In the genomic region with DNA sequence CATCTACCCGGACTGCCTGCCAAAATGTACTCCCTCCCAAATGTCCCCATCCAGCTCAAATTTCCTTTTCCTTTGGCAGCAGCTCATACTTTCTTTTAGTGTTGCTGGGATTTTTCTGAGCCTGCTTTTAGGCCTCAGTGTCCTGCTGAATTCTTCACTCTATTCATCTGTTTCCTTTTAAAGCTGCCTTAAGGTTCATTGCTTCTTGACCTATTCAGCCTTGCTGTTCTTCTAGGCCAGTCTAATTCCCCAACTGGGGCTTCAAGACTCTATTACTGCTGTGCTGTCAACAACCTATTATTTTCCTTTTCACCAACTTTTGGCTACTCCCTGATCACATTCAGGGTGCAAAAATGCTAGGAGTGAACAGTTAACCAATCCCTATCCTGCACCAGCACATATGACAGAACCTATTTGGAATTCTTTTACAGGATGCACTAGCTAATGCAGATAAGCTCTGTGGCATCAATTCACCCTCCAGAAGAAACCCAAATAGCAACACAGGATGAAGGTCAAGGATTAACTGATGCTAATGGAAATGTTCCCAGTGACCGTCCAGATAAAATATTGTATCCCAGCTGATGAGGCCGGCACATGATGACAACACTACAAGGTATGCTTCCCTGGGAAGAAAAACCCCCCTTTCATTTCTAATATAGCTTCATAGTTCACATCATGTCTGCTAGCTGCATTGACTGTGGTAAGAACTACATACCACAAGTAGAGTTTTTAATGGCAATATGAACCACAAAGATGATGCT, we compare ENCODE assay signal across 13 cellular contexts.
DNase-seq lines count a peak whose midpoint lies in the region; ATAC-seq and TF ChIP-seq lines count a peak whose summit lies in the region.
"Had no signal": no experiment of that assay in that cellular context is flagged by ENCODE, and none has a peak within 500 bp of the region (broad histone marks: within the 10 kb centered on the region; RNA-seq: fewer than 3 reads in every experiment).

No MANE protein-coding gene starts in this region.

- no CpG with 5 or more reads among the region's 3 CpGs for WGBS in trophoblast cell (ENCODE audit: extremely low coverage, insufficient coverage, insufficient read length)

- H3K18ac ChIP-seq in trophoblast cell (ENCODE audit: low read length), result no peak overlapping the region

- H3K36me3 ChIP-seq in trophoblast cell (ENCODE audit: control insufficient read depth in 1 of 2, insufficient read depth in 2 of 2, low read length in 2 of 2) (no peaks in the 10 kb centered on the region), colonic mucosa (no peaks in the 10 kb centered on the region)

- peaks cover 4% of the 10 kb centered on the region for H3K79me1 ChIP-seq in trophoblast cell (ENCODE audit: low read length)

- ATAC-seq in HG02938 (IDR thresholded peaks at IDR 0.05; ENCODE audit: unreplicated experiment), result no peak
- ATAC-seq: activated CD8-positive, alpha-beta memory T cell treated with anti-CD3 and anti-CD28 coated beads, Interleukin-2, amount 10 ng/mL, durations not matched to agents 7 days and 5 days; GM23338; naive thymus-derived CD8-positive, alpha-beta T cell had no signal

- peak overlapping the region; percentile 45 for H2BK12ac ChIP-seq in trophoblast cell (ENCODE audit: low read length)

- intact Hi-C loops in colonic mucosa (cut with DNase I), result no loop called here

- H4K8ac ChIP-seq in trophoblast cell (ENCODE audit: low read depth, low read length), result no peak overlapping the region

- H3K4me1 ChIP-seq in trophoblast cell (ENCODE audit: control insufficient read depth in 1 of 2, insufficient read depth in 2 of 2, low read length in 2 of 2), result peaks cover 0 to 1% of the 10 kb centered on the region in 2 experiments
- H3K4me1 ChIP-seq in colonic mucosa, result no peaks in the 10 kb centered on the region

- H4K91ac ChIP-seq in trophoblast cell (ENCODE audit: low read depth, low read length), result peak overlapping the region; percentile 16

- DNase-seq in EL (peak; percentile 84), amniotic stem cell (lab: John Stamatoyannopoulos, UW) (peak; percentile 60), globus pallidus (ENCODE audit: low spot score) (peak; percentile 29), trophoblast cell (peak in 1 of 2 donors; percentile 6), MV-4-11 (lab: John Stamatoyannopoulos, UW) (no peak), HUDEP-2 (lab: John Stamatoyannopoulos, UW; ENCODE audit: unreplicated experiment in 76 of 76) (no peak), colonic mucosa (no peak)
- DNase-seq: activated CD8-positive, alpha-beta memory T cell treated with anti-CD3 and anti-CD28 coated beads, Interleukin-2, amount 10 ng/mL, durations not matched to agents 7 days and 5 days; activated naive CD8-positive, alpha-beta T cell treated with anti-CD3 and anti-CD28 coated beads, Interleukin-2, amount 10 ng/mL, durations not matched to agents 7 days and 5 days; naive thymus-derived CD8-positive, alpha-beta T cell; NCI-H187 had no signal

- no peaks in the 10 kb centered on the region for H3K9me3 ChIP-seq in trophoblast cell (ENCODE audit: insufficient read depth, low read depth, low read length)
- no peaks in the 10 kb centered on the region for H3K9me3 ChIP-seq in colonic mucosa

- H2AK5ac ChIP-seq in trophoblast cell (ENCODE audit: low read length), result no peak overlapping the region

- no peak overlapping the region for H3K4me2 ChIP-seq in trophoblast cell (ENCODE audit: low read length)
- H3K4me2 ChIP-seq: GM23338 had no signal

- H3K23ac ChIP-seq in trophoblast cell (ENCODE audit: low read length), result no peak overlapping the region

- H3K27me3 ChIP-seq in trophoblast cell (ENCODE audit: insufficient read depth, low read length) (no peaks in the 10 kb centered on the region), colonic mucosa (no peaks in the 10 kb centered on the region)

- no peak overlapping the region for H4K12ac ChIP-seq in trophoblast cell (ENCODE audit: low read depth, low read length)

- H3K4me3 ChIP-seq in trophoblast cell (ENCODE audit: low read depth, low read length), result no peak overlapping the region
- no peak overlapping the region for H3K4me3 ChIP-seq in colonic mucosa
- H3K4me3 ChIP-seq: GM23338 had no signal

- H2BK120ac ChIP-seq in trophoblast cell (ENCODE audit: insufficient read depth, low read length, poor library complexity), result peak overlapping the region; percentile 8

- no peak for TF ChIP-seq CTCF in colonic mucosa (IDR thresholded peaks at IDR 0.05)

- H2AFZ ChIP-seq in trophoblast cell (ENCODE audit: insufficient read depth, low read length, poor library complexity), result no peak overlapping the region

- no peaks in the 10 kb centered on the region for H3K79me2 ChIP-seq in trophoblast cell (ENCODE audit: control insufficient read depth, insufficient read depth, low read length, poor library complexity)

- no peak overlapping the region for H3K14ac ChIP-seq in trophoblast cell (ENCODE audit: low read length)

- H3K27ac ChIP-seq in trophoblast cell (ENCODE audit: low read depth, low read length) (peak overlapping the region; percentile 57), colonic mucosa (no peak overlapping the region)

- H3K9ac ChIP-seq in trophoblast cell (ENCODE audit: low read length), result no peak overlapping the region
- no peak overlapping the region for H3K9ac ChIP-seq in colonic mucosa (ENCODE audit: low read depth in 2 of 2, low read length in 2 of 2)

- H3K4ac ChIP-seq in trophoblast cell (ENCODE audit: low read depth, low read length), result no peak overlapping the region

- peak overlapping the region; percentile 6 for H2BK5ac ChIP-seq in trophoblast cell (ENCODE audit: low read depth, low read length, poor library complexity)

Comparison
In these comparisons a context has a peak if more than half of its experiments do, and no peak if none do; other contexts are left out.
1. DNase-seq: peak in EL (single experiment), amniotic stem cell (single experiment) and globus pallidus (single experiment); none in MV-4-11 (single experiment), HUDEP-2 (0 of 76) and colonic mucosa (single experiment).